1 cellular context compared by ENCODE assay signal in the genomic region with DNA sequence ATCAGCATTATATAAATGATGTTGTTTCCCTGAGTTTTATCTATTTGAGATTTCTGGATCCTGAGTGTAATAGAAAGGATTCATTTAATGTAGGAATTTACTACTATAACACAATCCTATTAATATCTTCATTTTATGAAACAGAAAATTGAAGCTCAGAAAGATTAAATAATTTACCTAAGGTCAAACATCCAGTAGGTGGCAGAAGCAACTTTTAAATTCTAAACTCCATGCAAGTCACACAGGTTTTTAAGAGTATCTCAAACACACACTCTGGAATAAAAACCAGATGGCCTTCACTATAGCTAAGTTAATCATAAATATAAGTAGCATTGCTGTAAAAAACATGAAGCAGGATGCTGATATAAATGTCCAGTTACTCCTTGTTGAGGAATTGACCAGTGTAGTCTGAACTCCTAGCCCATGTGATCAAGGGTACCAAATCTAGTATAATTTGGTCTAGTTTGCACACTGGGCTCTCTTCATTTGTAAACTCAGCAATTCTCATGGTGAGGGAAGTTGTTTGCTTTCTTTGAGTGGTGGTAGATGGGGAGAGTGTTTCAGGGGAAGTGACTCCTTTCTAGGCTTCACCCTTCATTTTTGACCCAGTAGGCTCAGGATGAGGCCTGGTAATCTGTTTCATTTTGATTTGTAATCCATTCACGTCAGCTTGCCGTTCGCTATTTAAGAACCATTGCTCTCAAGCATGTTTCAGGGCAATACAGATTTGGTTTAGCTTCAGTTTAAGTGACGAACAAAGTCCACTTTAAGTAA.
TF ChIP-seq lines count a peak whose summit lies in the region.

No MANE protein-coding gene starts in this region.

TF ChIP-seq in WTC11, 78 proteins besides CTCF, POLR2A, EP300 and RAD21 (continued from another document):
- TF ChIP-seq, protein P1, sequence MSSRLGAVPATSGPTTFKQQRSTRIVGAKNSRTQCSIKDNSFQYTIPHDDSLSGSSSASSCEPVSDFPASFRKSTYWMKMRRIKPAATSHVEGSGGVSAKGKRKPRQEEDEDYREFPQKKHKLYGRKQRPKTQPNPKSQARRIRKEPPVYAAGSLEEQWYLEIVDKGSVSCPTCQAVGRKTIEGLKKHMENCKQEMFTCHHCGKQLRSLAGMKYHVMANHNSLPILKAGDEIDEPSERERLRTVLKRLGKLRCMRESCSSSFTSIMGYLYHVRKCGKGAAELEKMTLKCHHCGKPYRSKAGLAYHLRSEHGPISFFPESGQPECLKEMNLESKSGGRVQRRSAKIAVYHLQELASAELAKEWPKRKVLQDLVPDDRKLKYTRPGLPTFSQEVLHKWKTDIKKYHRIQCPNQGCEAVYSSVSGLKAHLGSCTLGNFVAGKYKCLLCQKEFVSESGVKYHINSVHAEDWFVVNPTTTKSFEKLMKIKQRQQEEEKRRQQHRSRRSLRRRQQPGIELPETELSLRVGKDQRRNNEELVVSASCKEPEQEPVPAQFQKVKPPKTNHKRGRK (CRISPR knock-in tag; IDR thresholded peaks at IDR 0.05; ENCODE audit: borderline replicate concordance): no peak
- TF ChIP-seq NFYB (CRISPR knock-in tag; conservative IDR thresholded peaks at IDR 0.05; ENCODE audit: low read depth): no peak
- TF ChIP-seq ZNF121 (CRISPR knock-in tag; IDR thresholded peaks at IDR 0.05): no peak
- TF ChIP-seq NFATC4 (CRISPR knock-in tag; IDR thresholded peaks at IDR 0.05): no peak
- no peak for TF ChIP-seq ZNF232 (CRISPR knock-in tag; IDR thresholded peaks at IDR 0.05)
- no peak for TF ChIP-seq CREB1 (CRISPR knock-in tag; IDR thresholded peaks at IDR 0.05)
- TF ChIP-seq SMAD4 (CRISPR knock-in tag; IDR thresholded peaks at IDR 0.05): no peak
- TF ChIP-seq GTF2I (CRISPR knock-in tag; conservative IDR thresholded peaks at IDR 0.05): no peak
- TF ChIP-seq, protein P2, sequence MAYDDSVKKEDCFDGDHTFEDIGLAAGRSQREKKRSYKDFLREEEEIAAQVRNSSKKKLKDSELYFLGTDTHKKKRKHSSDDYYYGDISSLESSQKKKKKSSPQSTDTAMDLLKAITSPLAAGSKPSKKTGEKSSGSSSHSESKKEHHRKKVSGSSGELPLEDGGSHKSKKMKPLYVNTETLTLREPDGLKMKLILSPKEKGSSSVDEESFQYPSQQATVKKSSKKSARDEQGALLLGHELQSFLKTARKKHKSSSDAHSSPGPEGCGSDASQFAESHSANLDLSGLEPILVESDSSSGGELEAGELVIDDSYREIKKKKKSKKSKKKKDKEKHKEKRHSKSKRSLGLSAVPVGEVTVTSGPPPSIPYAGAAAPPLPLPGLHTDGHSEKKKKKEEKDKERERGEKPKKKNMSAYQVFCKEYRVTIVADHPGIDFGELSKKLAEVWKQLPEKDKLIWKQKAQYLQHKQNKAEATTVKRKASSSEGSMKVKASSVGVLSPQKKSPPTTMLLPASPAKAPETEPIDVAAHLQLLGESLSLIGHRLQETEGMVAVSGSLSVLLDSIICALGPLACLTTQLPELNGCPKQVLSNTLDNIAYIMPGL (CRISPR knock-in tag; IDR thresholded peaks at IDR 0.05): no peak
- no peak for TF ChIP-seq CREM (CRISPR knock-in tag; IDR thresholded peaks at IDR 0.05)
- TF ChIP-seq ETV6 (CRISPR knock-in tag; IDR thresholded peaks at IDR 0.05): no peak
- TF ChIP-seq, protein P3, sequence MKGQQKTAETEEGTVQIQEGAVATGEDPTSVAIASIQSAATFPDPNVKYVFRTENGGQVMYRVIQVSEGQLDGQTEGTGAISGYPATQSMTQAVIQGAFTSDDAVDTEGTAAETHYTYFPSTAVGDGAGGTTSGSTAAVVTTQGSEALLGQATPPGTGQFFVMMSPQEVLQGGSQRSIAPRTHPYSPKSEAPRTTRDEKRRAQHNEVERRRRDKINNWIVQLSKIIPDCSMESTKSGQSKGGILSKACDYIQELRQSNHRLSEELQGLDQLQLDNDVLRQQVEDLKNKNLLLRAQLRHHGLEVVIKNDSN (CRISPR knock-in tag; IDR thresholded peaks at IDR 0.05): no peak
- TF ChIP-seq, protein P4, sequence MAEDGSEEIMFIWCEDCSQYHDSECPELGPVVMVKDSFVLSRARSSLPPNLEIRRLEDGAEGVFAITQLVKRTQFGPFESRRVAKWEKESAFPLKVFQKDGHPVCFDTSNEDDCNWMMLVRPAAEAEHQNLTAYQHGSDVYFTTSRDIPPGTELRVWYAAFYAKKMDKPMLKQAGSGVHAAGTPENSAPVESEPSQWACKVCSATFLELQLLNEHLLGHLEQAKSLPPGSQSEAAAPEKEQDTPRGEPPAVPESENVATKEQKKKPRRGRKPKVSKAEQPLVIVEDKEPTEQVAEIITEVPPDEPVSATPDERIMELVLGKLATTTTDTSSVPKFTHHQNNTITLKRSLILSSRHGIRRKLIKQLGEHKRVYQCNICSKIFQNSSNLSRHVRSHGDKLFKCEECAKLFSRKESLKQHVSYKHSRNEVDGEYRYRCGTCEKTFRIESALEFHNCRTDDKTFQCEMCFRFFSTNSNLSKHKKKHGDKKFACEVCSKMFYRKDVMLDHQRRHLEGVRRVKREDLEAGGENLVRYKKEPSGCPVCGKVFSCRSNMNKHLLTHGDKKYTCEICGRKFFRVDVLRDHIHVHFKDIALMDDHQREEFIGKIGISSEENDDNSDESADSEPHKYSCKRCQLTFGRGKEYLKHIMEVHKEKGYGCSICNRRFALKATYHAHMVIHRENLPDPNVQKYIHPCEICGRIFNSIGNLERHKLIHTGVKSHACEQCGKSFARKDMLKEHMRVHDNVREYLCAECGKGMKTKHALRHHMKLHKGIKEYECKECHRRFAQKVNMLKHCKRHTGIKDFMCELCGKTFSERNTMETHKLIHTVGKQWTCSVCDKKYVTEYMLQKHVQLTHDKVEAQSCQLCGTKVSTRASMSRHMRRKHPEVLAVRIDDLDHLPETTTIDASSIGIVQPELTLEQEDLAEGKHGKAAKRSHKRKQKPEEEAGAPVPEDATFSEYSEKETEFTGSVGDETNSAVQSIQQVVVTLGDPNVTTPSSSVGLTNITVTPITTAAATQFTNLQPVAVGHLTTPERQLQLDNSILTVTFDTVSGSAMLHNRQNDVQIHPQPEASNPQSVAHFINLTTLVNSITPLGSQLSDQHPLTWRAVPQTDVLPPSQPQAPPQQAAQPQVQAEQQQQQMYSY (CRISPR knock-in tag; IDR thresholded peaks at IDR 0.05): no peak
- TF ChIP-seq TEAD1 (CRISPR knock-in tag; IDR thresholded peaks at IDR 0.05): no peak
